ENCODE assay signal across 1 cellular context in genomic region chr17:48908047-48908843, GRCh38.
TF ChIP-seq lines count a peak whose summit lies in the region.

Gene UBE2Z (plus strand): TSS chr17:48908407. CDS start chr17:48908504, 97 bp downstream.

TF ChIP-seq in K562, 482 proteins besides CTCF, POLR2A, EP300 and RAD21 (continued from another document and continues in another):
- TF ChIP-seq BCLAF1 (IDR thresholded peaks at IDR 0.05; ENCODE audit: borderline replicate concordance in 1 of 2, control insufficient read depth in 1 of 2, low read depth in 2 of 2, low read length in 1 of 2), result peak in 1 of 2 experiments; percentile 85; a peak in 1 of 4 replicates
- TF ChIP-seq SREBF2 (CRISPR knock-in tag; IDR thresholded peaks at IDR 0.05), result no peak
- peak; percentile 56; the same call in 1 of the 2 replicates for TF ChIP-seq TCF7 (IDR thresholded peaks at IDR 0.05; ENCODE audit: borderline replicate concordance)
- no peak for TF ChIP-seq ZSCAN32 (CRISPR knock-in tag; IDR thresholded peaks at IDR 0.05)
- TF ChIP-seq MXI1 (IDR thresholded peaks at IDR 0.05; ENCODE audit: low read depth, low read length), result no peak; the same call in 1 of the 2 replicates
- TF ChIP-seq PHF20 (IDR thresholded peaks at IDR 0.05; ENCODE audit: partially characterized antibody), result peak; percentile 91
- TF ChIP-seq ZNF12 (CRISPR knock-in tag; IDR thresholded peaks at IDR 0.05), result no peak
- TF ChIP-seq SIX5 (IDR thresholded peaks at IDR 0.05; ENCODE audit: borderline replicate concordance in 1 of 2, insufficient read depth in 1 of 2, low read depth in 1 of 2, low read length in 2 of 2), result no peak
- no peak for TF ChIP-seq SNRNP70 (optimal IDR thresholded peaks at IDR 0.05; ENCODE audit: low read depth, low read length)
- TF ChIP-seq HDGF (IDR thresholded peaks at IDR 0.05), result peak; percentile 88; the same call in 1 of the 2 replicates
- TF ChIP-seq POLR3A (IDR thresholded peaks at IDR 0.05; ENCODE audit: borderline replicate concordance, extremely low read depth, insufficient read depth, insufficient read length), result no peak
- no peak for TF ChIP-seq ZC3H11A (IDR thresholded peaks at IDR 0.05; ENCODE audit: low read depth, low read length)
- no peak for TF ChIP-seq ZNF124 (CRISPR knock-in tag; IDR thresholded peaks at IDR 0.05)
- TF ChIP-seq ZFP30 (CRISPR knock-in tag; IDR thresholded peaks at IDR 0.05; ENCODE audit: borderline replicate concordance), result no peak
- TF ChIP-seq NRF1 (conservative IDR thresholded peaks at IDR 0.05 in 1 of 2, IDR thresholded peaks at IDR 0.05 in 1 of 2), result peak; percentile 59 to 66
- TF ChIP-seq, protein P1, sequence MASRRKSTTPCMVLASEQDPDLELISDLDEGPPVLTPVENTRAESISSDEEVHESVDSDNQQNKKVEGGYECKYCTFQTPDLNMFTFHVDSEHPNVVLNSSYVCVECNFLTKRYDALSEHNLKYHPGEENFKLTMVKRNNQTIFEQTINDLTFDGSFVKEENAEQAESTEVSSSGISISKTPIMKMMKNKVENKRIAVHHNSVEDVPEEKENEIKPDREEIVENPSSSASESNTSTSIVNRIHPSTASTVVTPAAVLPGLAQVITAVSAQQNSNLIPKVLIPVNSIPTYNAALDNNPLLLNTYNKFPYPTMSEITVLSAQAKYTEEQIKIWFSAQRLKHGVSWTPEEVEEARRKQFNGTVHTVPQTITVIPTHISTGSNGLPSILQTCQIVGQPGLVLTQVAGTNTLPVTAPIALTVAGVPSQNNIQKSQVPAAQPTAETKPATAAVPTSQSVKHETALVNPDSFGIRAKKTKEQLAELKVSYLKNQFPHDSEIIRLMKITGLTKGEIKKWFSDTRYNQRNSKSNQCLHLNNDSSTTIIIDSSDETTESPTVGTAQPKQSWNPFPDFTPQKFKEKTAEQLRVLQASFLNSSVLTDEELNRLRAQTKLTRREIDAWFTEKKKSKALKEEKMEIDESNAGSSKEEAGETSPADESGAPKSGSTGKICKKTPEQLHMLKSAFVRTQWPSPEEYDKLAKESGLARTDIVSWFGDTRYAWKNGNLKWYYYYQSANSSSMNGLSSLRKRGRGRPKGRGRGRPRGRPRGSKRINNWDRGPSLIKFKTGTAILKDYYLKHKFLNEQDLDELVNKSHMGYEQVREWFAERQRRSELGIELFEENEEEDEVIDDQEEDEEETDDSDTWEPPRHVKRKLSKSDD (conservative IDR thresholded peaks at IDR 0.05; ENCODE audit: low read length), result 0 out of 2 replicates have a peak, but pooled peaks have one; percentile 22
- peak; percentile 43; the same call in 1 of the 2 replicates for TF ChIP-seq ARID1B (IDR thresholded peaks at IDR 0.05)
- TF ChIP-seq, protein P2, sequence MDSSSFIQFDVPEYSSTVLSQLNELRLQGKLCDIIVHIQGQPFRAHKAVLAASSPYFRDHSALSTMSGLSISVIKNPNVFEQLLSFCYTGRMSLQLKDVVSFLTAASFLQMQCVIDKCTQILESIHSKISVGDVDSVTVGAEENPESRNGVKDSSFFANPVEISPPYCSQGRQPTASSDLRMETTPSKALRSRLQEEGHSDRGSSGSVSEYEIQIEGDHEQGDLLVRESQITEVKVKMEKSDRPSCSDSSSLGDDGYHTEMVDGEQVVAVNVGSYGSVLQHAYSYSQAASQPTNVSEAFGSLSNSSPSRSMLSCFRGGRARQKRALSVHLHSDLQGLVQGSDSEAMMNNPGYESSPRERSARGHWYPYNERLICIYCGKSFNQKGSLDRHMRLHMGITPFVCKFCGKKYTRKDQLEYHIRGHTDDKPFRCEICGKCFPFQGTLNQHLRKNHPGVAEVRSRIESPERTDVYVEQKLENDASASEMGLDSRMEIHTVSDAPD (CRISPR knock-in tag; IDR thresholded peaks at IDR 0.05), result no peak
- no peak for TF ChIP-seq ZNF140 (CRISPR knock-in tag; IDR thresholded peaks at IDR 0.05)
- TF ChIP-seq PCBP1 (IDR thresholded peaks at IDR 0.05; ENCODE audit: low read depth, low read length, poor library complexity, severe bottlenecking), result peak; percentile 23
- no peak for TF ChIP-seq TSC22D4 (tag; IDR thresholded peaks at IDR 0.05)
- TF ChIP-seq PURB (CRISPR knock-in tag; IDR thresholded peaks at IDR 0.05; ENCODE audit: low read depth), result no peak
- TF ChIP-seq LEF1 (IDR thresholded peaks at IDR 0.05), result peak; percentile 65
- no peak; the same call in 1 of the 2 replicates for TF ChIP-seq CBFA2T2 (conservative IDR thresholded peaks at IDR 0.05)
- TF ChIP-seq FOXK1 (CRISPR knock-in tag; IDR thresholded peaks at IDR 0.05; ENCODE audit: borderline replicate concordance), result no peak
- TF ChIP-seq PPARD (CRISPR knock-in tag; IDR thresholded peaks at IDR 0.05), result no peak
- no peak for TF ChIP-seq ZNF3 (CRISPR knock-in tag; IDR thresholded peaks at IDR 0.05)
- TF ChIP-seq ELF1 (tag; IDR thresholded peaks at IDR 0.05), result peak; percentile 95
- TF ChIP-seq NR0B1 (IDR thresholded peaks at IDR 0.05; ENCODE audit: partially characterized antibody), result no peak
- TF ChIP-seq EGR1 (conservative IDR thresholded peaks at IDR 0.05), result peak; percentile 79
- TF ChIP-seq XRCC5 (IDR thresholded peaks at IDR 0.05; ENCODE audit: low read depth, low read length), result no peak
- peak; percentile 81; the same call in 1 of the 2 replicates for TF ChIP-seq FOXP1 (CRISPR knock-in tag; IDR thresholded peaks at IDR 0.05)
- TF ChIP-seq KDM4B (IDR thresholded peaks at IDR 0.05; ENCODE audit: borderline replicate concordance in 2 of 2, low read depth in 1 of 2), result no peak; a peak in 1 of 4 replicates
- TF ChIP-seq MTF1 (CRISPR knock-in tag; IDR thresholded peaks at IDR 0.05; ENCODE audit: borderline replicate concordance), result no peak
- no peak for TF ChIP-seq ZNF253 (CRISPR knock-in tag; conservative IDR thresholded peaks at IDR 0.05)
- TF ChIP-seq ZNF561 (CRISPR knock-in tag; conservative IDR thresholded peaks at IDR 0.05), result no peak
- TF ChIP-seq TFAM (CRISPR knock-in tag; conservative IDR thresholded peaks at IDR 0.05), result no peak
- no peak for TF ChIP-seq ARID2 (IDR thresholded peaks at IDR 0.05)
- TF ChIP-seq ZBTB5 (IDR thresholded peaks at IDR 0.05), result no peak
- TF ChIP-seq, protein P3, sequence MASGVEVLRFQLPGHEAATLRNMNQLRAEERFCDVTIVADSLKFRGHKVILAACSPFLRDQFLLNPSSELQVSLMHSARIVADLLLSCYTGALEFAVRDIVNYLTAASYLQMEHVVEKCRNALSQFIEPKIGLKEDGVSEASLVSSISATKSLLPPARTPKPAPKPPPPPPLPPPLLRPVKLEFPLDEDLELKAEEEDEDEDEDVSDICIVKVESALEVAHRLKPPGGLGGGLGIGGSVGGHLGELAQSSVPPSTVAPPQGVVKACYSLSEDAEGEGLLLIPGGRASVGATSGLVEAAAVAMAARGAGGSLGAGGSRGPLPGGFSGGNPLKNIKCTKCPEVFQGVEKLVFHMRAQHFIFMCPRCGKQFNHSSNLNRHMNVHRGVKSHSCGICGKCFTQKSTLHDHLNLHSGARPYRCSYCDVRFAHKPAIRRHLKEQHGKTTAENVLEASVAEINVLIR (CRISPR knock-in tag; IDR thresholded peaks at IDR 0.05), result no peak
- no peak; the same call in 1 of the 2 replicates for TF ChIP-seq ZNF431 (CRISPR knock-in tag; IDR thresholded peaks at IDR 0.05)
- TF ChIP-seq, protein P4, sequence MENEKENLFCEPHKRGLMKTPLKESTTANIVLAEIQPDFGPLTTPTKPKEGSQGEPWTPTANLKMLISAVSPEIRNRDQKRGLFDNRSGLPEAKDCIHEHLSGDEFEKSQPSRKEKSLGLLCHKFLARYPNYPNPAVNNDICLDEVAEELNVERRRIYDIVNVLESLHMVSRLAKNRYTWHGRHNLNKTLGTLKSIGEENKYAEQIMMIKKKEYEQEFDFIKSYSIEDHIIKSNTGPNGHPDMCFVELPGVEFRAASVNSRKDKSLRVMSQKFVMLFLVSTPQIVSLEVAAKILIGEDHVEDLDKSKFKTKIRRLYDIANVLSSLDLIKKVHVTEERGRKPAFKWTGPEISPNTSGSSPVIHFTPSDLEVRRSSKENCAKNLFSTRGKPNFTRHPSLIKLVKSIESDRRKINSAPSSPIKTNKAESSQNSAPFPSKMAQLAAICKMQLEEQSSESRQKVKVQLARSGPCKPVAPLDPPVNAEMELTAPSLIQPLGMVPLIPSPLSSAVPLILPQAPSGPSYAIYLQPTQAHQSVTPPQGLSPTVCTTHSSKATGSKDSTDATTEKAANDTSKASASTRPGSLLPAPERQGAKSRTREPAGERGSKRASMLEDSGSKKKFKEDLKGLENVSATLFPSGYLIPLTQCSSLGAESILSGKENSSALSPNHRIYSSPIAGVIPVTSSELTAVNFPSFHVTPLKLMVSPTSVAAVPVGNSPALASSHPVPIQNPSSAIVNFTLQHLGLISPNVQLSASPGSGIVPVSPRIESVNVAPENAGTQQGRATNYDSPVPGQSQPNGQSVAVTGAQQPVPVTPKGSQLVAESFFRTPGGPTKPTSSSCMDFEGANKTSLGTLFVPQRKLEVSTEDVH (IDR thresholded peaks at IDR 0.05; ENCODE audit: low read depth, partially characterized antibody), result peak; percentile 70
- no peak for TF ChIP-seq XRCC4 (IDR thresholded peaks at IDR 0.05; ENCODE audit: extremely low read depth, insufficient read depth, insufficient read length)
- TF ChIP-seq RNF2 (IDR thresholded peaks at IDR 0.05), result 0 out of 2 replicates have a peak, but pooled peaks have one; percentile 47
- TF ChIP-seq PHF21A (IDR thresholded peaks at IDR 0.05; ENCODE audit: borderline replicate concordance, low read depth), result no peak; the same call in 1 of the 2 replicates
- TF ChIP-seq ZNF232 (CRISPR knock-in tag; IDR thresholded peaks at IDR 0.05), result no peak
- no peak for TF ChIP-seq BMI1 (IDR thresholded peaks at IDR 0.05; ENCODE audit: low read length)
